ENCODE assay signal across 22 cellular contexts in the genomic region with DNA sequence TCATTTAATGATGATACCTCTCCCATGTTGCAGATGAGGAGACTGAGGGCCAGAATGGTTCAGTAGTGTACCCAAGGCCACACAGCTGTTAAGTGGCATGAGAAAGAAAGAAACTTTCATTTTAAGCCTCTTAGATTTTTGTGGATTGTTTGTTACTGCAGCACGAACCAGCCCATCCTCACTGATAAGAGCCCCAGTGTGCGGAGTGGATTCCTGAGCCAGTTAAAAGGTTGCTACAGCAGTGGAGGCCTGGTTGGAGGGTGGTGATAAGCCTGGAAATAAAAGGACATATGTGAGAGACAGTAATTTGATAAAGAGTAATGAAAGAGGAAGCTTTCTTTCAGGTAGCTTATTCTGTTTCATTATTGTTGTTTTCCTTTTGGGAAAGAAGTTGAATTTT.
"Had no signal": no experiment of that assay in that cellular context is flagged by ENCODE, and none has a peak within 500 bp of the region (broad histone marks: within the 10 kb centered on the region; RNA-seq: fewer than 3 reads in every experiment).

No MANE protein-coding gene starts in this region.

- H3K36me3 ChIP-seq: neural progenitor cell, ovary, right atrium auricular region had no signal

- H3K4me3 ChIP-seq: dorsolateral prefrontal cortex, heart right ventricle, neural progenitor cell, ovary, right atrium auricular region had no signal

- H3K27ac ChIP-seq: dorsolateral prefrontal cortex, heart right ventricle, neural progenitor cell, ovary, right atrium auricular region had no signal

- H3K4me2 ChIP-seq: neural progenitor cell had no signal

- DNase-seq: cortex of kidney; dorsolateral prefrontal cortex; effector CD8-positive, alpha-beta T cell; heart right ventricle; hypothalamus; kidney glomerular epithelial cell; mammary epithelial cell; nucleus accumbens; ovary; small intestine; stimulated activated CD4-positive, alpha-beta T cell treated with anti-CD3 and anti-CD28 coated beads, Interleukin-12 subunit alpha, Interleukin-12 subunit beta, amount 100 ng/mL, for 4 hours; stimulated activated CD4-positive, alpha-beta T cell treated with anti-CD3 and anti-CD28 coated beads, Interleukin-2, amount 100 ng/mL, for 48 hours; stimulated activated naive CD4-positive, alpha-beta T cell treated with Interleukin-2 at 50 U/mL for 16 hours; trophoblast cell had no signal

- ATAC-seq: esophagus mucosa; heart right ventricle; left lobe of liver; natural killer cell treated with Interleukin-12 subunit alpha and Interleukin-12 subunit beta and Interleukin-15 and Interleukin-18, amount 100 ng/mL, for 72 hours had no signal

- H3K9ac ChIP-seq: neural progenitor cell had no signal

- H3K27me3 ChIP-seq: dorsolateral prefrontal cortex, heart right ventricle, neural progenitor cell, ovary, right atrium auricular region had no signal

- H2AFZ ChIP-seq: neural progenitor cell had no signal

- FAIRE-seq: endometrium, frontal cortex, islet of Langerhans, small intestine had no signal

- H3K9me3 ChIP-seq: heart right ventricle, ovary, right atrium auricular region had no signal
